Comparison of ENCODE assay signal across 8 cellular contexts in genomic region chr9:99104459-99105151, GRCh38. TPM values are rescaled to one million over a fixed set of nuclear protein-coding genes. Genes with fewer than 3 reads are reported as not detected.
DNase-seq lines count a peak whose midpoint lies in the region; ATAC-seq and TF ChIP-seq lines count a peak whose summit lies in the region.

TGFBR1 (plus strand) TSS chr9:99105113; CDS start chr9:99105206, 93 bp downstream.

- peaks cover 84 to 86% of the 10 kb centered on the region in 2 donors for H3K4me1 Mint-ChIP-seq in natural killer cell

- H3K27me3 ChIP-seq in DOHH2 (ENCODE audit: control insufficient read depth, low read length) = no peaks in the 10 kb centered on the region

- no peaks in the 10 kb centered on the region for H3K27me3 Mint-ChIP-seq in natural killer cell (ENCODE audit: low read depth in 2 of 2)

- peak within 1 kb of the TSS; percentile 84 for H3K4me3 ChIP-seq in DOHH2 (ENCODE audit: low read length)

- H3K4me3 Mint-ChIP-seq in natural killer cell = peak within 1 kb of the TSS; percentile 89

- peak within 1 kb of the TSS; percentile 91 to 98 for H3K27ac Mint-ChIP-seq in natural killer cell

- H3K27ac ChIP-seq in DOHH2 (ENCODE audit: low read depth, low read length) (peak within 1 kb of the TSS; percentile 12; the same call in 1 of the 2 replicates), RWPE1 (peak within 1 kb of the TSS; percentile 96)

- no peaks in the 10 kb centered on the region for H3K9me3 Mint-ChIP-seq in natural killer cell

- H3K9me2 ChIP-seq in DOHH2 (replicated peaks; ENCODE audit: control insufficient read depth, low read length) = no peaks in the 10 kb centered on the region

- no peaks in the 10 kb centered on the region for H3K36me3 Mint-ChIP-seq in natural killer cell

- H3K9me3 ChIP-seq in DOHH2 (ENCODE audit: control insufficient read depth, insufficient read depth, low read length) = no peaks in the 10 kb centered on the region

- POLR2A ChIA-PET in RWPE1 (lab: Yijun Ruan, JAX; ENCODE audit: low non-redundant PET) = no interaction called here

- peak within 1 kb of the TSS; percentile 89 for H3K4me2 ChIP-seq in DOHH2 (ENCODE audit: low read length)

- peaks cover 46% of the 10 kb centered on the region for H3K4me1 ChIP-seq in DOHH2 (ENCODE audit: control insufficient read depth, low read length)

- CTCF ChIA-PET in RWPE1 (lab: Yijun Ruan, JAX) = interaction anchor here (0.6 to 2.7 kb wide), 4 partner anchors 36 to 1176 kb away, joined by 3 to 8 read pairs (median 4); no protein-coding TSS in a partner anchor

- peaks cover 8% of the 10 kb centered on the region for H3F3A ChIP-seq in DOHH2 (ENCODE audit: control insufficient read depth, insufficient read depth)

- peak; percentile 80 to 93 (median 88) for ATAC-seq in natural killer cell

- peak; percentile 45 for DNase-seq in GOT3 (lab: John Stamatoyannopoulos, UW)
- DNase-seq in LHCN-M2 (ENCODE audit: low read depth) = peak; percentile 91
- DNase-seq in RWPE1 (ENCODE audit: low spot score) = peak; percentile 100
- peak; percentile 91 for DNase-seq in activated T-helper 9 cell treated with anti-CD3 and anti-CD28 coated beads, Interleukin-2, amount 50 U/mL, for 16 hours (ENCODE audit: low read depth)
- DNase-seq in fibroblast of peridontal ligament (ENCODE audit: extremely low read depth) = peak; percentile 82
- peak; percentile 94 for DNase-seq in natural killer cell
- peak; percentile 90 for DNase-seq in stimulated activated naive CD4-positive, alpha-beta T cell treated with Interleukin-2 at 50 U/mL for 16 hours (lab: John Stamatoyannopoulos, UW)

- TF ChIP-seq CTCF in DOHH2 (IDR thresholded peaks at IDR 0.05; ENCODE audit: low read depth, low read length, poor library complexity, severe bottlenecking) (peak; percentile 17), RWPE1 (conservative IDR thresholded peaks at IDR 0.05; ENCODE audit: low read depth) (no peak), natural killer cell (IDR thresholded peaks at IDR 0.05) (no peak)

- H3K36me3 ChIP-seq in DOHH2 (ENCODE audit: control insufficient read depth, low read length) = peaks cover 26% of the 10 kb centered on the region

- intact Hi-C loops in natural killer cell (cut with micrococcal nuclease) = loop anchor here (1.0 kb wide), 1 partner anchor 47 kb away; no protein-coding TSS in a partner anchor

- H4K20me1 ChIP-seq in DOHH2 (ENCODE audit: control insufficient read depth, insufficient read depth, low read depth, low read length) = peaks cover 16% of the 10 kb centered on the region; the same call in 1 of the 2 replicates

- H3K79me2 ChIP-seq in DOHH2 (ENCODE audit: control insufficient read depth, low read length) = peaks cover 43% of the 10 kb centered on the region

RNA-seq across cellular contexts. Expression of gene TGFBR1, which starts in this region (rescaled TPM):
- total RNA-seq in LHCN-M2 (2014; rRNA removed) (53.6 and 58.0 TPM in 2 replicates), natural killer cell (100 to 1,000 TPM in 2 of 3 donors, 10 to 100 TPM in 1; 78.0 to 120 (median 113) TPM)
- polyA plus RNA-seq in LHCN-M2 (2012) = 13.0 TPM

Comparison
In these comparisons a context has a peak if more than half of its experiments do, and no peak if none do; other contexts are left out.
1. Peak in every context shown above with its lines: DNase-seq, ATAC-seq, H3K4me3 ChIP-seq and H3K27ac ChIP-seq.
2. DNase-seq: peak in every context shown above with its lines; median percentile 100 in RWPE1; 94 in natural killer cell; 91 in LHCN-M2; 91 in activated T-helper 9 cell treated with anti-CD3 and anti-CD28 coated beads, Interleukin-2, amount 50 U/mL, for 16 hours; 90 in stimulated activated naive CD4-positive, alpha-beta T cell treated with Interleukin-2 at 50 U/mL for 16 hours; 82 in fibroblast of peridontal ligament; 45 in GOT3.